ENCODE assay signal across 8 cellular contexts in the genomic region with DNA sequence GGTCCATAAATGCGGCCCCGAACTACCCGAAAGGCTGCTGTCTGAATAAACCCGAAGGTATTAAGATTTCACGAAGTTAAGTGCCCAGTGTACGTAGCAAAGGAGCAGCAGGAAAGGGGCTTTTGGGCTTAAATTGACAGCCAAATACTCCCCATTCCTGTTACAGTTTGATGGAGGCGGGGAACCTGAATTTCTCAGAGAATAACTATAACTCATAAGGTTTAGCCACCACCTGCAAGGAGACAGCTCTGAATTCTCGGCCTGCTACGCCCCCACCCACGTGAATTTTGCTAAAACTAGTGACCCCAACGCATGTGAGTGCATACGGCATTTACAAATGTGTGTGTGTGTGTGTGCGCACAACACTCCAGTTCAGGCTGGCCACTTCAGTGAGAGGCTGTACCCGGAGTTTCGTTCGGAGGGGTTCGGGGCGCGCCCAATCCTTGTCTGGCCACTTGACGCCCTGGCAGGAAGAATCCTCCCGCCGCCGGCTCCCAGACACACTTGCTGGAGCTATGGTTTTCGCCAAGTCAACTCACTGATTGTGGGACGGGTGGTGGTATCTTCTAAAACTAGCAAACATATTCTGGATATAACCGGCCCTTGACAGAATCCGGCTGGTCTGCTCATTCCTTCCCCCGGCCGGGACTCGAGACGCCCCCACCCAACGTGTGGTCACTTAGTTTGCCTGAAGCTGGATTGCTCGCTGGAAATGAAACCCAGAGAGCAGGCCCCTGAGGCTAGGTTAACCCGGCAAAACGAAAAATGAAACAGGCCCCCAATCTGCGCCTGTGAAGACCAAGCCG. TPM values are rescaled to one million over a fixed set of nuclear protein-coding genes. Genes with fewer than 3 reads are reported as not detected.
DNase-seq lines count a peak whose midpoint lies in the region; ATAC-seq and TF ChIP-seq lines count a peak whose summit lies in the region.

No MANE protein-coding gene starts in this region.

- peaks cover 44% of the 10 kb centered on the region for H3K4me1 ChIP-seq in mesodermal cell (ENCODE audit: control insufficient read depth, insufficient read depth, low read length, poor library complexity, severe bottlenecking)
- peaks cover 62 to 69% (median 65%) of the 10 kb centered on the region in 4 donors for H3K4me1 ChIP-seq in upper lobe of left lung
- H3K4me1 ChIP-seq in testis = peaks cover 38% of the 10 kb centered on the region

- H3K9me3 ChIP-seq in mesodermal cell (ENCODE audit: control insufficient read depth, low read length) (no peaks in the 10 kb centered on the region), upper lobe of left lung (no peaks in the 10 kb centered on the region), testis (no peaks in the 10 kb centered on the region)

- H3K27me3 ChIP-seq in upper lobe of left lung (peaks cover 0 to 62% (median 32%) of the 10 kb centered on the region in 4 donors), testis (no peaks in the 10 kb centered on the region)

- DNase-seq in Right ventricle myocardium superior (peak; percentile 44), Right ventricle myocardium inferior (ENCODE audit: missing footprints) (no peak), upper lobe of left lung (peak in 1 of 2 donors; percentile 63), testis (no peak), inferior parietal cortex (ENCODE audit: extremely low spot score) (no peak), lower leg skin (ENCODE audit: low spot score in 2 of 2) (no peak)

- no peaks in the 10 kb centered on the region for H3K36me3 Mint-ChIP-seq in brain

- H3K4me3 Mint-ChIP-seq in brain = peak overlapping the region; percentile 60 to 88 (median 82)

- no peak for ATAC-seq in Right ventricle myocardium superior (ENCODE audit: poor library complexity)
- ATAC-seq in Right ventricle myocardium inferior = no peak
- ATAC-seq in upper lobe of left lung (ENCODE audit: low FRiP score in 2 of 2) = no peak

- no peak for TF ChIP-seq EP300 in upper lobe of left lung (IDR thresholded peaks at IDR 0.05)

- H3K27ac Mint-ChIP-seq in brain = no peak overlapping the region

- peaks cover 2% of the 10 kb centered on the region for H3K36me3 ChIP-seq in mesodermal cell (ENCODE audit: control insufficient read depth, insufficient read depth, low read length)
- no peaks in the 10 kb centered on the region for H3K36me3 ChIP-seq in upper lobe of left lung
- no peaks in the 10 kb centered on the region for H3K36me3 ChIP-seq in testis (ENCODE audit: low read depth, missing control alignments)

- no peak for TF ChIP-seq POLR2A in upper lobe of left lung (IDR thresholded peaks at IDR 0.05)
- TF ChIP-seq POLR2A in testis (IDR thresholded peaks at IDR 0.05) = no peak
- TF ChIP-seq POLR2A in lower leg skin (IDR thresholded peaks at IDR 0.05) = no peak

- H3K27ac ChIP-seq in mesodermal cell (ENCODE audit: low read depth, low read length, severe bottlenecking) (no peak overlapping the region), upper lobe of left lung (peak overlapping the region in 2 of 4 donors; percentile 26 to 85), testis (no peak overlapping the region)

- 6 to 7% methylated on average over 25 of the region's 37 CpGs for WGBS in mesodermal cell (ENCODE audit: insufficient coverage in 2 of 2), 2 experiments
- WGBS in upper lobe of left lung, 2 donors = 21 to 35% methylated on average over 22 to 37 of the region's 37 CpGs
- WGBS in testis, 2 donors = 13 to 15% methylated on average over 32 to 37 of the region's 37 CpGs
- 19 to 21% methylated on average over 37 of the region's 37 CpGs for WGBS in lower leg skin, 2 donors

- TF ChIP-seq CTCF in brain (conservative IDR thresholded peaks at IDR 0.05) (no peak), upper lobe of left lung (IDR thresholded peaks at IDR 0.05) (no peak), testis (IDR thresholded peaks at IDR 0.05) (no peak), lower leg skin (IDR thresholded peaks at IDR 0.05) (no peak)

- peaks cover 58% of the 10 kb centered on the region for H3K4me1 Mint-ChIP-seq in brain

- H3K4me3 ChIP-seq in mesodermal cell (ENCODE audit: extremely low read depth, insufficient read depth, low read length, poor library complexity, severe bottlenecking) = peak overlapping the region; percentile 42
- H3K4me3 ChIP-seq in upper lobe of left lung = peak overlapping the region in 3 of 4 donors; percentile 54 to 57 (median 54)
- H3K4me3 ChIP-seq in testis = no peak overlapping the region
- H3K4me3 ChIP-seq in lower leg skin (ENCODE audit: low read depth, poor library complexity, severe bottlenecking) = no peak overlapping the region

- H3K9me3 Mint-ChIP-seq in brain = peaks cover 0 to 11% (median 7%) of the 10 kb centered on the region in 5 experiments

- peaks cover 99% of the 10 kb centered on the region for H3K27me3 Mint-ChIP-seq in brain

- intact Hi-C loops in Right ventricle myocardium superior (cut with DNase I) (no loop called here), Right ventricle myocardium inferior (cut with DNase I) (no loop called here), testis (cut with DNase I; ENCODE audit: low total_unique reads) (no loop called here), lower leg skin (cut with DNase I; ENCODE audit: low total_unique reads) (no loop called here)

RNA-seq across cellular contexts. Expression of a gene that starts 4.9 kb away (rescaled TPM):
- 0.19 TPM for total RNA-seq in Right ventricle myocardium superior
- 0.08 TPM for total RNA-seq in Right ventricle myocardium inferior
- not detected for polyA plus RNA-seq in brain (ENCODE audit: insufficient read depth, low read depth, low replicate concordance)
- polyA plus RNA-seq in mesodermal cell (2013, experiment 1 of 2) = 4.6 TPM
- polyA plus RNA-seq in mesodermal cell (2013, experiment 2 of 2) = 2.3 TPM
- 1 to 10 TPM; 2.0 to 7.3 (median 4.0) TPM for total RNA-seq in upper lobe of left lung
- 1 to 10 TPM; 3.1 to 4.0 TPM for total RNA-seq in testis
- 1.3 TPM for polyA plus RNA-seq in testis (ENCODE audit: insufficient read depth, low read depth, low replicate concordance)
- under 1 TPM in 3 of 4 donors, not detected in 1; 0.27 to 0.91 (median 0.36) TPM for total RNA-seq in lower leg skin

Comparison
In these comparisons a context has a peak if more than half of its experiments do, and no peak if none do; other contexts are left out.
1. H3K4me3 ChIP-seq: peak in mesodermal cell (single experiment) and upper lobe of left lung (3 of 4); none in testis (0 of 2) and lower leg skin (single experiment).